In genomic region chr9:122819326-122819725, GRCh38 we compare ENCODE assay signal across 11 cellular contexts. TPM values are rescaled to one million over a fixed set of nuclear protein-coding genes. Genes with fewer than 3 reads are reported as not detected.
DNase-seq lines count a peak whose midpoint lies in the region; FAIRE-seq and TF ChIP-seq lines count a peak whose summit lies in the region.
"Had no signal": no experiment of that assay in that cellular context is flagged by ENCODE, and none has a peak within 500 bp of the region (broad histone marks: within the 10 kb centered on the region; RNA-seq: fewer than 3 reads in every experiment).

No MANE protein-coding gene starts in this region.

- H3K27ac ChIP-seq in astrocyte (ENCODE audit: low read depth, low read length) = peak overlapping the region; percentile 87
- peak overlapping the region; percentile 44 for H3K27ac ChIP-seq in subcutaneous abdominal adipose tissue (ENCODE audit: low read depth, low read length)
- H3K27ac ChIP-seq: 22Rv1 had no signal

- peaks cover 2% of the 10 kb centered on the region for H3K4me1 Mint-ChIP-seq in astrocyte (ENCODE audit: low read depth, unreplicated experiment)
- H3K4me1 Mint-ChIP-seq in glutamatergic neuron (ENCODE audit: low read depth, unreplicated experiment) = peaks cover 22% of the 10 kb centered on the region

- DNase-seq in NCI-H2029 (lab: John Stamatoyannopoulos, UW) (peak; percentile 8), NCI-H2029 treated with DMSO at 0.1 percent for 48 hours (lab: John Stamatoyannopoulos, UW) (no peak), astrocyte (ENCODE audit: low read depth) (peak; percentile 57), glutamatergic neuron (no peak), NCI-H774 (lab: John Stamatoyannopoulos, UW) (no peak), putamen (ENCODE audit: low spot score) (no peak)
- no peak for DNase-seq in activated naive CD4-positive, alpha-beta T cell treated with Interleukin-2 at 50 U/mL for 16 hours
- DNase-seq: NCI-H2081 had no signal

- peaks cover 4% of the 10 kb centered on the region for H4K20me1 ChIP-seq in astrocyte (ENCODE audit: insufficient read depth, low read length)

- H3K4me3 Mint-ChIP-seq in astrocyte (ENCODE audit: unreplicated experiment) (no peak overlapping the region), glutamatergic neuron (ENCODE audit: unreplicated experiment) (no peak overlapping the region)

- H3K4me3 ChIP-seq in astrocyte (ENCODE audit: insufficient read depth, low read depth, low read length) (peak overlapping the region; percentile 3), subcutaneous abdominal adipose tissue (ENCODE audit: low read depth in 1 of 5, low read length in 5 of 5) (no peak overlapping the region)

- H3K9me3 ChIP-seq in astrocyte (ENCODE audit: insufficient read depth, low read depth, low read length) (no peaks in the 10 kb centered on the region), subcutaneous abdominal adipose tissue (ENCODE audit: control insufficient read depth in 5 of 5, low read length in 5 of 5) (no peaks in the 10 kb centered on the region)

- peak overlapping the region; percentile 39 for H3K4me2 ChIP-seq in astrocyte (ENCODE audit: low read length)

- peaks cover 20% of the 10 kb centered on the region for H3K4me1 ChIP-seq in astrocyte (ENCODE audit: insufficient read depth, low read length)
- peaks cover 2 to 39% (median 19%) of the 10 kb centered on the region in 5 donors for H3K4me1 ChIP-seq in subcutaneous abdominal adipose tissue (ENCODE audit: control insufficient read depth in 5 of 5, insufficient read depth in 5 of 5, low read length in 5 of 5)

- no peaks in the 10 kb centered on the region for H3K27me3 ChIP-seq in astrocyte (ENCODE audit: insufficient read depth, low read length)
- H3K27me3 ChIP-seq in subcutaneous abdominal adipose tissue (ENCODE audit: control insufficient read depth in 5 of 5, insufficient read depth in 4 of 5, low read length in 5 of 5) = no peaks in the 10 kb centered on the region

- no peak overlapping the region for H2AFZ ChIP-seq in astrocyte (ENCODE audit: low read depth, low read length)

- H3K36me3 Mint-ChIP-seq in astrocyte (ENCODE audit: low read depth, unreplicated experiment) (peaks cover 18% of the 10 kb centered on the region), glutamatergic neuron (ENCODE audit: unreplicated experiment) (no peaks in the 10 kb centered on the region)

- H3K27me3 Mint-ChIP-seq in astrocyte (ENCODE audit: low read depth, unreplicated experiment) (no peaks in the 10 kb centered on the region), glutamatergic neuron (ENCODE audit: unreplicated experiment) (peaks cover 5% of the 10 kb centered on the region)

- H3K36me3 ChIP-seq in astrocyte (ENCODE audit: insufficient read depth, low read length) = no peaks in the 10 kb centered on the region
- H3K36me3 ChIP-seq in subcutaneous abdominal adipose tissue (ENCODE audit: control insufficient read depth in 5 of 5, insufficient read depth in 5 of 5, low read length in 5 of 5) = peaks cover 14 to 51% (median 31%) of the 10 kb centered on the region in 5 donors

- FAIRE-seq in astrocyte (lab: Jason Lieb, UNC) = no peak

- H3K9me3 Mint-ChIP-seq in astrocyte (ENCODE audit: unreplicated experiment) = no peaks in the 10 kb centered on the region
- peaks cover 3% of the 10 kb centered on the region for H3K9me3 Mint-ChIP-seq in glutamatergic neuron (ENCODE audit: unreplicated experiment)
- H3K9me3 Mint-ChIP-seq: activated naive CD4-positive, alpha-beta T cell treated with anti-CD3 and anti-CD28 coated beads, Interleukin-2, amount 50 U/mL, for 72 hours had no signal

- H3K9ac ChIP-seq in astrocyte (ENCODE audit: low read length) (peak overlapping the region; percentile 47), subcutaneous abdominal adipose tissue (ENCODE audit: low read length in 5 of 5) (no peak overlapping the region)

- H3K27ac Mint-ChIP-seq in astrocyte (ENCODE audit: unreplicated experiment) = no peak overlapping the region
- peak overlapping the region; percentile 38 for H3K27ac Mint-ChIP-seq in glutamatergic neuron (ENCODE audit: unreplicated experiment)
- H3K27ac Mint-ChIP-seq: activated naive CD4-positive, alpha-beta T cell treated with anti-CD3 and anti-CD28 coated beads, Interleukin-2, amount 50 U/mL, for 72 hours had no signal

- TF ChIP-seq CTCF in astrocyte (IDR thresholded peaks at IDR 0.05; ENCODE audit: insufficient read depth, low read depth, low read length) = no peak
- TF ChIP-seq CTCF in glutamatergic neuron (IDR thresholded peaks at IDR 0.05; ENCODE audit: partially characterized antibody, unreplicated experiment) = no peak

- peaks cover 6% of the 10 kb centered on the region for H3K79me2 ChIP-seq in astrocyte (ENCODE audit: insufficient read depth, low read length)

RNA-seq across cellular contexts. Expression of gene PDCL, which starts 9.1 kb away (rescaled TPM):
- total RNA-seq in astrocyte (21.5 and 23.9 TPM in 2 replicates), glutamatergic neuron (ENCODE audit: unreplicated experiment) (27.6 TPM)

RNA-seq across cellular contexts. Expression of gene OR1K1, which starts 19.4 kb away (rescaled TPM):
- total RNA-seq in astrocyte (not detected in 2 replicates), glutamatergic neuron (ENCODE audit: unreplicated experiment) (not detected)
- total RNA-seq: activated naive CD4-positive, alpha-beta T cell treated with anti-CD3 and anti-CD28 coated beads, Interleukin-2, amount 50 U/mL, for 72 hours had no signal

RNA-seq across cellular contexts. Expression of gene OR5C1, which starts 30.6 kb away (rescaled TPM):
- not detected in 2 replicates for total RNA-seq in astrocyte
- total RNA-seq in glutamatergic neuron (ENCODE audit: unreplicated experiment) = not detected
- total RNA-seq: activated naive CD4-positive, alpha-beta T cell treated with anti-CD3 and anti-CD28 coated beads, Interleukin-2, amount 50 U/mL, for 72 hours had no signal

Comparison
In these comparisons a context has a peak if more than half of its experiments do, and no peak if none do; other contexts are left out.
1. DNase-seq: peak in NCI-H2029 (single experiment) and astrocyte (single experiment); none in NCI-H2029 treated with DMSO at 0.1 percent for 48 hours (single experiment), glutamatergic neuron (single experiment), NCI-H774 (single experiment), putamen (single experiment) and activated naive CD4-positive, alpha-beta T cell treated with Interleukin-2 at 50 U/mL for 16 hours (single experiment).